20 cellular contexts compared by ENCODE assay signal in the genomic region with DNA sequence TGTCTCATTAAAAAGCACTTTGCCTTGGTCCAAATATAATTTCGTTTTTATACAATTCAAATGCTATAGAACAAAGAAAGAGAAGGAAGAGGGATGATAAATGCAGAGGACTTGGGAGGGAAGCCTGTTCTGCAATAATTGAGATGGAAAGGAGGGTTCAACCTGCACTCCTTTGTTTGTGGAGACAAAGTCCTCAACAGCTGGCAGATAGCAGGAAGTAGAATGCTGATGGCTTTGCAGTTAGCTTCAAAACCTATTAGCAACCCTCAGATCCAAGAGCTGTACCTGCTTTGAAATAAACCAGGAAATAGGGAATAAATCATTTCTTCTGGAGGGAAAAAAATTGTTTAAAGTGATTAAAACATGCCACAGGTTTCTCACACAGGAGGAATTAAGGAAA.
DNase-seq lines count a peak whose midpoint lies in the region; ATAC-seq and TF ChIP-seq lines count a peak whose summit lies in the region.
"Had no signal": no experiment of that assay in that cellular context is flagged by ENCODE, and none has a peak within 500 bp of the region (broad histone marks: within the 10 kb centered on the region; RNA-seq: fewer than 3 reads in every experiment).

No MANE protein-coding gene starts in this region.

- peak overlapping the region; percentile 14 for H3K4me2 ChIP-seq in H9 (ENCODE audit: insufficient read depth, insufficient read length, low read length)

- H3K4me1 Mint-ChIP-seq in H9: peaks cover 16 to 22% of the 10 kb centered on the region in 2 experiments
- no peaks in the 10 kb centered on the region for H3K4me1 Mint-ChIP-seq in activated CD4-positive, alpha-beta memory T cell treated with anti-CD3 and anti-CD28 coated beads, Interleukin-2, amount 10 ng/mL, durations not matched to agents 7 days and 5 days

- no peak overlapping the region for H2BK15ac ChIP-seq in H9 (ENCODE audit: low read depth, low read length)

- H3K4me3 ChIP-seq in colonic mucosa (no peak overlapping the region), right lobe of liver (no peak overlapping the region), esophagus squamous epithelium (no peak overlapping the region)
- H3K4me3 ChIP-seq: K562, upper lobe of right lung had no signal

- no peak overlapping the region for H3K4ac ChIP-seq in H9 (ENCODE audit: low read depth, low read length)

- WGBS in H9 (ENCODE audit: extremely low coverage, insufficient read length, low lambda C conversion rate): no CpG with 5 or more reads among the region's 1 CpG
- WGBS in right lobe of liver (ENCODE audit: insufficient coverage, low coverage, low lambda C conversion rate, missing lambda C conversion rate): 29% methylated on average over 1 of the region's 1 CpG
- 17 to 23% methylated on average over 1 of the region's 1 CpG for WGBS in esophagus squamous epithelium, 2 donors

- no peaks in the 10 kb centered on the region for H3K23me2 ChIP-seq in H9 (ENCODE audit: insufficient read length, low read depth, low read length, poor library complexity, severe bottlenecking)

- no peaks in the 10 kb centered on the region for H3K79me2 ChIP-seq in H9 (ENCODE audit: insufficient read depth, low read length)

- H3K9me3 ChIP-seq in H9 (ENCODE audit: control insufficient read depth, low read depth, low read length) (no peaks in the 10 kb centered on the region), colonic mucosa (no peaks in the 10 kb centered on the region), right lobe of liver (no peaks in the 10 kb centered on the region), esophagus squamous epithelium (no peaks in the 10 kb centered on the region)
- H3K9me3 ChIP-seq: upper lobe of right lung had no signal

- H3K79me1 ChIP-seq in H9 (ENCODE audit: insufficient read depth, low read depth, low read length, poor library complexity, severe bottlenecking): no peaks in the 10 kb centered on the region

- no peaks in the 10 kb centered on the region for H3K27me3 ChIP-seq in H9 (ENCODE audit: insufficient read depth, low read length)
- H3K27me3 ChIP-seq in colonic mucosa: no peaks in the 10 kb centered on the region
- H3K27me3 ChIP-seq in right lobe of liver: no peaks in the 10 kb centered on the region
- no peaks in the 10 kb centered on the region for H3K27me3 ChIP-seq in esophagus squamous epithelium
- H3K27me3 ChIP-seq: upper lobe of right lung had no signal

- no peak overlapping the region for H2AFZ ChIP-seq in H9 (ENCODE audit: low read length)

- H3K27ac Mint-ChIP-seq in H9: no peak overlapping the region; a peak in 1 of 7 replicates
- no peak overlapping the region for H3K27ac Mint-ChIP-seq in activated CD4-positive, alpha-beta memory T cell treated with anti-CD3 and anti-CD28 coated beads, Interleukin-2, amount 10 ng/mL, durations not matched to agents 7 days and 5 days
- H3K27ac Mint-ChIP-seq: activated naive CD4-positive, alpha-beta T cell treated with anti-CD3 and anti-CD28 coated beads, Interleukin-2, amount 50 U/mL, for 24 hours had no signal

- H4K20me1 ChIP-seq in H9 (ENCODE audit: control insufficient read depth, insufficient read depth, insufficient read length): no peaks in the 10 kb centered on the region

- H4K8ac ChIP-seq in H9 (replicated peaks; ENCODE audit: insufficient read length, low read depth, low read length): no peak overlapping the region

- H3K4me3 Mint-ChIP-seq in H9: no peak overlapping the region
- no peak overlapping the region for H3K4me3 Mint-ChIP-seq in activated CD4-positive, alpha-beta memory T cell treated with anti-CD3 and anti-CD28 coated beads, Interleukin-2, amount 10 ng/mL, durations not matched to agents 7 days and 5 days
- H3K4me3 Mint-ChIP-seq: activated naive CD4-positive, alpha-beta T cell treated with anti-CD3 and anti-CD28 coated beads, Interleukin-2, amount 50 U/mL, for 24 hours; neural crest cell had no signal

- TF ChIP-seq CTCF in H9 (conservative IDR thresholded peaks at IDR 0.05) (no peak), colonic mucosa (IDR thresholded peaks at IDR 0.05) (no peak), right lobe of liver (IDR thresholded peaks at IDR 0.05) (no peak), esophagus squamous epithelium (IDR thresholded peaks at IDR 0.05) (no peak)

- TF ChIP-seq POLR2A in right lobe of liver (IDR thresholded peaks at IDR 0.05) (no peak), esophagus squamous epithelium (IDR thresholded peaks at IDR 0.05) (no peak)

- H3K27me3 Mint-ChIP-seq in H9 (ENCODE audit: low read depth): no peaks in the 10 kb centered on the region
- no peaks in the 10 kb centered on the region for H3K27me3 Mint-ChIP-seq in activated CD4-positive, alpha-beta memory T cell treated with anti-CD3 and anti-CD28 coated beads, Interleukin-2, amount 10 ng/mL, durations not matched to agents 7 days and 5 days
- H3K27me3 Mint-ChIP-seq: activated naive CD4-positive, alpha-beta T cell treated with anti-CD3 and anti-CD28 coated beads, Interleukin-2, amount 50 U/mL, for 24 hours had no signal

- no peak overlapping the region for H3K9ac ChIP-seq in H9 (ENCODE audit: extremely low read depth, insufficient read length, low read length)
- no peak overlapping the region for H3K9ac ChIP-seq in colonic mucosa (ENCODE audit: low read depth in 2 of 2, low read length in 2 of 2)

- no peak overlapping the region for H2AK5ac ChIP-seq in H9 (ENCODE audit: insufficient read length, low read length)

- no peak overlapping the region for H2BK120ac ChIP-seq in H9 (ENCODE audit: low read depth, low read length, poor library complexity, severe bottlenecking)

- DNase-seq in H9 (peak; percentile 34), NCI-H2029 (lab: John Stamatoyannopoulos, UW) (peak; percentile 41), colonic mucosa (peak; percentile 45), right lobe of liver (no peak), foreskin melanocyte (no peak), esophagus squamous epithelium (lab: John Stamatoyannopoulos, UW) (no peak)
- DNase-seq in activated CD4-positive, alpha-beta memory T cell treated with anti-CD3 and anti-CD28 coated beads, Interleukin-2, amount 10 ng/mL, durations not matched to agents 7 days and 5 days: no peak
- no peak for DNase-seq in stimulated activated CD4-positive, alpha-beta T cell treated with anti-CD3 and anti-CD28 coated beads, Interleukin-4, amount 100 ng/mL, for 1 hour
- DNase-seq: activated CD4-positive, alpha-beta T cell treated with anti-CD3 and anti-CD28 coated beads, Interleukin-2, amount 50 U/mL, for 4 hours; Calu3; mesenchymal stem cell; NCI-H524 treated with DMSO at 0.1 percent for 48 hours; RPMI8226; stimulated activated naive CD8-positive, alpha-beta T cell treated with anti-CD3 and anti-CD28 coated beads, Interleukin-15, Interleukin-2, amounts not matched to agents 100 U/mL and 50 U/mL, for 24 hours; SW 1271; upper lobe of right lung had no signal

- no peak overlapping the region for H4K91ac ChIP-seq in H9 (ENCODE audit: insufficient read length, low read depth, low read length)

- H2BK5ac ChIP-seq in H9 (ENCODE audit: insufficient read length, low read length): no peak overlapping the region

- no peak overlapping the region for H2BK20ac ChIP-seq in H9 (ENCODE audit: low read depth, low read length, poor library complexity, severe bottlenecking)

- H4K5ac ChIP-seq in H9 (ENCODE audit: insufficient read length, low read depth, low read length): no peak overlapping the region

- no peak overlapping the region for H3K23ac ChIP-seq in H9 (ENCODE audit: insufficient read length, low read depth, low read length)

- no peaks in the 10 kb centered on the region; a peak in 1 of 7 replicates for H3K36me3 Mint-ChIP-seq in H9 (ENCODE audit: insufficient read depth in 1 of 3, low read depth in 3 of 3)
- no peaks in the 10 kb centered on the region for H3K36me3 Mint-ChIP-seq in activated CD4-positive, alpha-beta memory T cell treated with anti-CD3 and anti-CD28 coated beads, Interleukin-2, amount 10 ng/mL, durations not matched to agents 7 days and 5 days (ENCODE audit: low read depth)
- H3K36me3 Mint-ChIP-seq: activated naive CD4-positive, alpha-beta T cell treated with anti-CD3 and anti-CD28 coated beads, Interleukin-2, amount 50 U/mL, for 24 hours had no signal

- H3K27ac ChIP-seq in H9 (ENCODE audit: insufficient read length, low read depth, low read length) (no peak overlapping the region), colonic mucosa (peak overlapping the region; percentile 25), right lobe of liver (no peak overlapping the region), esophagus squamous epithelium (no peak overlapping the region)
- H3K27ac ChIP-seq: HL-60, upper lobe of right lung had no signal

- no peak overlapping the region for H3T11ph ChIP-seq in H9 (ENCODE audit: low read length)

- CTCF ChIA-PET in activated CD4-positive, alpha-beta memory T cell treated with anti-CD3 and anti-CD28 coated beads, Interleukin-2, amount 10 ng/mL, durations not matched to agents 7 days and 5 days (lab: Charles Lee): no interaction called here

- H3K14ac ChIP-seq in H9 (ENCODE audit: insufficient read depth, low read length): no peak overlapping the region

- no peak overlapping the region for H3K56ac ChIP-seq in H9 (ENCODE audit: insufficient read length, low read depth, low read length)

- peak; percentile 80 to 98 (median 88) for ATAC-seq in right lobe of liver
- ATAC-seq: K562; stimulated activated naive CD8-positive, alpha-beta T cell treated with anti-CD3 and anti-CD28 coated beads, Interleukin-15, Interleukin-2, amounts not matched to agents 100 U/mL and 50 U/mL, for 24 hours; upper lobe of right lung had no signal

- intact Hi-C loops in colonic mucosa (cut with DNase I): no loop called here
- intact Hi-C loops in right lobe of liver (cut with DNase I): no loop called here
- intact Hi-C loops in esophagus squamous epithelium (cut with DNase I): no loop called here

- POLR2A ChIA-PET in activated CD4-positive, alpha-beta memory T cell treated with anti-CD3 and anti-CD28 coated beads, Interleukin-2, amount 10 ng/mL, durations not matched to agents 7 days and 5 days (lab: Charles Lee): no interaction called here

- no peaks in the 10 kb centered on the region for H3K36me3 ChIP-seq in colonic mucosa
- no peaks in the 10 kb centered on the region for H3K36me3 ChIP-seq in right lobe of liver
- no peaks in the 10 kb centered on the region for H3K36me3 ChIP-seq in esophagus squamous epithelium
- H3K36me3 ChIP-seq: upper lobe of right lung had no signal

- no peak overlapping the region for H3K18ac ChIP-seq in H9 (ENCODE audit: insufficient read length, low read depth, low read length)

- no peak overlapping the region for H2BK12ac ChIP-seq in H9 (ENCODE audit: insufficient read length, low read depth, low read length)

- no peaks in the 10 kb centered on the region; the same call in 1 of the 2 replicates for H3K4me1 ChIP-seq in H9 (ENCODE audit: insufficient read depth, low read length)
- H3K4me1 ChIP-seq in colonic mucosa: no peaks in the 10 kb centered on the region
- no peaks in the 10 kb centered on the region for H3K4me1 ChIP-seq in right lobe of liver
- H3K4me1 ChIP-seq in esophagus squamous epithelium: no peaks in the 10 kb centered on the region
- H3K4me1 ChIP-seq: upper lobe of right lung had no signal

- H3K9me3 Mint-ChIP-seq in H9: no peaks in the 10 kb centered on the region
- H3K9me3 Mint-ChIP-seq in activated CD4-positive, alpha-beta memory T cell treated with anti-CD3 and anti-CD28 coated beads, Interleukin-2, amount 10 ng/mL, durations not matched to agents 7 days and 5 days: peaks cover 3% of the 10 kb centered on the region
- H3K9me3 Mint-ChIP-seq: activated naive CD4-positive, alpha-beta T cell treated with anti-CD3 and anti-CD28 coated beads, Interleukin-2, amount 50 U/mL, for 24 hours had no signal

Comparison
In these comparisons a context has a peak if more than half of its experiments do, and no peak if none do; other contexts are left out.
1. DNase-seq: peak in H9 (single experiment), NCI-H2029 (single experiment) and colonic mucosa (single experiment); none in right lobe of liver (0 of 3), activated CD4-positive, alpha-beta memory T cell treated with anti-CD3 and anti-CD28 coated beads, Interleukin-2, amount 10 ng/mL, durations not matched to agents 7 days and 5 days (single experiment), foreskin melanocyte (single experiment), stimulated activated CD4-positive, alpha-beta T cell treated with anti-CD3 and anti-CD28 coated beads, Interleukin-4, amount 100 ng/mL, for 1 hour (single experiment) and esophagus squamous epithelium (single experiment).